In genomic region chr12:93315385-93315906, GRCh38 we compare ENCODE assay signal across 1 cellular context.
TF ChIP-seq lines count a peak whose summit lies in the region.

No MANE protein-coding gene starts in this region.

TF ChIP-seq in IMR-90, 13 proteins besides CTCF, POLR2A, EP300 and RAD21:
- TF ChIP-seq MXI1 (IDR thresholded peaks at IDR 0.05; ENCODE audit: borderline replicate concordance, low read depth, low read length) (no peak), BHLHE40 (IDR thresholded peaks at IDR 0.05; ENCODE audit: low read depth, low read length) (no peak), SMC3 (IDR thresholded peaks at IDR 0.05; ENCODE audit: low read depth, low read length) (no peak), RFX5 (IDR thresholded peaks at IDR 0.05; ENCODE audit: low read depth, low read length) (no peak), NFE2L2 (IDR thresholded peaks at IDR 0.05; ENCODE audit: low read depth, low read length) (no peak), CEBPB (IDR thresholded peaks at IDR 0.05; ENCODE audit: low read depth, low read length) (no peak), RCOR1 (IDR thresholded peaks at IDR 0.05; ENCODE audit: insufficient replicate concordance, low read length) (no peak), CHD1 (IDR thresholded peaks at IDR 0.05; ENCODE audit: low read depth, low read length) (no peak)
- TF ChIP-seq, protein P1, sequence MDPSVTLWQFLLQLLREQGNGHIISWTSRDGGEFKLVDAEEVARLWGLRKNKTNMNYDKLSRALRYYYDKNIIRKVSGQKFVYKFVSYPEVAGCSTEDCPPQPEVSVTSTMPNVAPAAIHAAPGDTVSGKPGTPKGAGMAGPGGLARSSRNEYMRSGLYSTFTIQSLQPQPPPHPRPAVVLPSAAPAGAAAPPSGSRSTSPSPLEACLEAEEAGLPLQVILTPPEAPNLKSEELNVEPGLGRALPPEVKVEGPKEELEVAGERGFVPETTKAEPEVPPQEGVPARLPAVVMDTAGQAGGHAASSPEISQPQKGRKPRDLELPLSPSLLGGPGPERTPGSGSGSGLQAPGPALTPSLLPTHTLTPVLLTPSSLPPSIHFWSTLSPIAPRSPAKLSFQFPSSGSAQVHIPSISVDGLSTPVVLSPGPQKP (IDR thresholded peaks at IDR 0.05; ENCODE audit: borderline replicate concordance, low read depth, low read length): no peak
TF ChIP-seq in IMR-90: peak in this region for 0.
